22 cellular contexts compared by ENCODE assay signal in genomic region chr6:169977434-169978265, GRCh38.
DNase-seq lines count a peak whose midpoint lies in the region; TF ChIP-seq lines count a peak whose summit lies in the region.
"Had no signal": no experiment of that assay in that cellular context is flagged by ENCODE, and none has a peak within 500 bp of the region (broad histone marks: within the 10 kb centered on the region; RNA-seq: fewer than 3 reads in every experiment).

No MANE protein-coding gene starts in this region.

- no peaks in the 10 kb centered on the region for H3K79me2 ChIP-seq in mammary epithelial cell (ENCODE audit: insufficient read depth, low read length)
- H3K79me2 ChIP-seq in osteoblast (ENCODE audit: insufficient read depth, low read length): no peaks in the 10 kb centered on the region

- H3K4me1 ChIP-seq in mammary epithelial cell (ENCODE audit: insufficient read depth, low read length) (peaks cover 39% of the 10 kb centered on the region), osteoblast (ENCODE audit: insufficient read depth, low read length) (no peaks in the 10 kb centered on the region), tibial artery (no peaks in the 10 kb centered on the region)
- H3K4me1 ChIP-seq: Caco-2 had no signal

- H3K9me3 ChIP-seq in mammary epithelial cell (replicated peaks; ENCODE audit: insufficient read depth, low read length) (no peaks in the 10 kb centered on the region), osteoblast (ENCODE audit: low read depth, low read length) (no peaks in the 10 kb centered on the region), tibial artery (no peaks in the 10 kb centered on the region)
- H3K9me3 ChIP-seq: BLaER1, Caco-2 had no signal

- dilution Hi-C loops in mammary epithelial cell (cut with HindIII; ENCODE audit: low sequenced_read_pairs): no loop called here

- H3K36me3 Mint-ChIP-seq in MCF 10A (ENCODE audit: insufficient read depth, unreplicated experiment): no peaks in the 10 kb centered on the region
- no peaks in the 10 kb centered on the region for H3K36me3 Mint-ChIP-seq in glutamatergic neuron (ENCODE audit: unreplicated experiment)
- H3K36me3 Mint-ChIP-seq: CD4-positive, alpha-beta memory T cell had no signal

- no peak overlapping the region for H3K9ac ChIP-seq in mammary epithelial cell (ENCODE audit: insufficient read depth, low read length)
- H3K9ac ChIP-seq: BLaER1, GM23248, KMS-11 had no signal

- H3K27ac ChIP-seq in mammary epithelial cell (ENCODE audit: insufficient read depth, low read depth, low read length) (peak overlapping the region; percentile 55), osteoblast (ENCODE audit: low read depth, low read length) (no peak overlapping the region), tibial artery (no peak overlapping the region)
- H3K27ac ChIP-seq: 22Rv1, BLaER1, GM23248, KMS-11 had no signal

- in situ Hi-C loops in mammary epithelial cell (cut with MboI; ENCODE audit: low sequenced_read_pairs in 2 of 2) (loop anchor here in 1 of 2 donors (25.0 kb wide), 1 partner anchor 310 kb away; the partner anchor contains the start of gene DLL1), GM13977 (cut with MboI; ENCODE audit: low pct_unique_long_range_greater_than_20kb, low sequenced_read_pairs, unreplicated experiment) (no loop called here)

- BruUV-seq in mammary epithelial cell (replicated peaks; lab: Mats Ljungman, UMichigan) (no TSS peak), MCF 10A (replicated peaks; lab: Mats Ljungman, UMichigan) (no TSS peak)

- intact Hi-C loops in mammary epithelial cell (cut with micrococcal nuclease): loop anchor here (1.0 to 10.0 kb wide), 5 partner anchors 49 to 313 kb away; partner anchors contain the start of gene DLL1
- intact Hi-C loops in MCF 10A (cut with micrococcal nuclease): no loop called here
- intact Hi-C loops in tibial artery (cut with DNase I; ENCODE audit: low total_unique reads): no loop called here

- 93% methylated on average over 27 of the region's 28 CpGs for WGBS in mammary epithelial cell (ENCODE audit: low coverage, missing lambda C conversion rate)

- H3K27me3 ChIP-seq in mammary epithelial cell (ENCODE audit: insufficient read depth, low read length) (peaks cover 2% of the 10 kb centered on the region), osteoblast (ENCODE audit: insufficient read depth, low read length) (no peaks in the 10 kb centered on the region), tibial artery (peaks cover 0 to 21% of the 10 kb centered on the region in 2 donors)
- H3K27me3 ChIP-seq: BLaER1 had no signal

- H3K4me3 ChIP-seq in mammary epithelial cell (replicated peaks in 1 of 3; ENCODE audit: insufficient read depth in 1 of 3, low read depth in 2 of 3, low read length in 3 of 3) (no peak overlapping the region), osteoblast (ENCODE audit: insufficient read depth, low read length) (no peak overlapping the region), tibial artery (no peak overlapping the region)
- H3K4me3 ChIP-seq: BLaER1, GM12878, GM23248 had no signal

- H4K20me1 ChIP-seq in mammary epithelial cell (ENCODE audit: insufficient read depth, low read length): no peaks in the 10 kb centered on the region
- no peaks in the 10 kb centered on the region for H4K20me1 ChIP-seq in osteoblast (ENCODE audit: insufficient read depth, low read length)
- H4K20me1 ChIP-seq: BLaER1 had no signal

- H3K27ac Mint-ChIP-seq in MCF 10A (ENCODE audit: low read depth, unreplicated experiment) (no peak overlapping the region), glutamatergic neuron (ENCODE audit: unreplicated experiment) (no peak overlapping the region)
- H3K27ac Mint-ChIP-seq: CD4-positive, alpha-beta memory T cell; HFFc6 had no signal

- H3K4me2 ChIP-seq in mammary epithelial cell (ENCODE audit: insufficient read depth, low read depth, low read length): no peak overlapping the region
- H3K4me2 ChIP-seq in osteoblast (ENCODE audit: insufficient read depth, low read length): no peak overlapping the region
- H3K4me2 ChIP-seq: KMS-11 had no signal

- POLR2A ChIA-PET in MCF 10A (lab: Yijun Ruan, JAX): interaction anchor here (0.6 to 2.0 kb wide), 5 partner anchors 16 to 329 kb away, joined by 3 to 14 read pairs (median 7); partner anchors contain the start of gene FAM120B

- no peak for DNase-seq in mammary epithelial cell
- no peak for DNase-seq in MCF 10A (ENCODE audit: unreplicated experiment)
- peak; percentile 5 for DNase-seq in glutamatergic neuron
- DNase-seq in osteoblast (ENCODE audit: insufficient read length, low spot score, missing footprints): peak; percentile 44
- peak; percentile 9 to 34 for DNase-seq in tibial artery
- DNase-seq in T1000 (lab: John Stamatoyannopoulos, UW): no peak
- DNase-seq in GM13977 (ENCODE audit: low spot score): no peak
- no peak for DNase-seq in NCI-H1417 (lab: John Stamatoyannopoulos, UW)
- DNase-seq: ACHN; CD4-positive, alpha-beta memory T cell; DND-41; H9; HFFc6; NCI-H1105 treated with DMSO at 0.1 percent for 48 hours; NCI-H2081 treated with DMSO at 0.1 percent for 48 hours; NCI-H526 had no signal

- TF ChIP-seq CTCF in mammary epithelial cell (conservative IDR thresholded peaks at IDR 0.05 in 1 of 2, IDR thresholded peaks at IDR 0.05 in 1 of 2; ENCODE audit: extremely low read depth in 1 of 2, insufficient read depth in 1 of 2, low read depth in 1 of 2, low read length in 2 of 2) (no peak), MCF 10A (IDR thresholded peaks at IDR 0.05; ENCODE audit: unreplicated experiment) (no peak), glutamatergic neuron (IDR thresholded peaks at IDR 0.05; ENCODE audit: partially characterized antibody, unreplicated experiment) (no peak), osteoblast (IDR thresholded peaks at IDR 0.05; ENCODE audit: extremely low read depth, low read depth, low read length) (no peak), tibial artery (IDR thresholded peaks at IDR 0.05) (no peak), GM13977 (IDR thresholded peaks at IDR 0.05; ENCODE audit: extremely low read depth, insufficient read depth, missing control alignments) (no peak)

- CTCF ChIA-PET in mammary epithelial cell (lab: Charles Lee; ENCODE audit: low non-redundant PET) (no interaction called here), MCF 10A (lab: Yijun Ruan, JAX) (interaction anchor here (0.7 to 2.0 kb wide), 2 partner anchors 315 to 316 kb away, joined by 3 to 4 read pairs; no protein-coding TSS in a partner anchor)

- peaks cover 8% of the 10 kb centered on the region for H3K4me1 Mint-ChIP-seq in MCF 10A (ENCODE audit: insufficient read depth, unreplicated experiment)
- no peaks in the 10 kb centered on the region for H3K4me1 Mint-ChIP-seq in glutamatergic neuron (ENCODE audit: low read depth, unreplicated experiment)
- H3K4me1 Mint-ChIP-seq: CD4-positive, alpha-beta memory T cell had no signal

- no peak overlapping the region for H3K4me3 Mint-ChIP-seq in MCF 10A (ENCODE audit: unreplicated experiment)
- H3K4me3 Mint-ChIP-seq in glutamatergic neuron (ENCODE audit: unreplicated experiment): no peak overlapping the region
- H3K4me3 Mint-ChIP-seq: CD4-positive, alpha-beta memory T cell; H9; HFFc6 had no signal

- H3K9me3 Mint-ChIP-seq in MCF 10A (ENCODE audit: unreplicated experiment) (no peaks in the 10 kb centered on the region), glutamatergic neuron (ENCODE audit: unreplicated experiment) (peaks cover 1% of the 10 kb centered on the region)
- H3K9me3 Mint-ChIP-seq: CD4-positive, alpha-beta memory T cell; H9 had no signal

- H3K27me3 Mint-ChIP-seq in MCF 10A (ENCODE audit: insufficient read depth, unreplicated experiment) (peaks cover 18% of the 10 kb centered on the region), glutamatergic neuron (ENCODE audit: unreplicated experiment) (peaks cover 6% of the 10 kb centered on the region)

- H3K36me3 ChIP-seq in mammary epithelial cell (ENCODE audit: insufficient read depth, low read length) (no peaks in the 10 kb centered on the region), osteoblast (ENCODE audit: insufficient read depth, low read length) (no peaks in the 10 kb centered on the region), tibial artery (no peaks in the 10 kb centered on the region)
- H3K36me3 ChIP-seq: BLaER1 had no signal

- no peak overlapping the region for H2AFZ ChIP-seq in mammary epithelial cell (ENCODE audit: low read depth, low read length)
- no peak overlapping the region for H2AFZ ChIP-seq in osteoblast (ENCODE audit: low read length)
- H2AFZ ChIP-seq: GM23248 had no signal

Comparison
In these comparisons a context has a peak if more than half of its experiments do, and no peak if none do; other contexts are left out.
1. DNase-seq: peak in glutamatergic neuron (single experiment), osteoblast (single experiment) and tibial artery (2 of 2); none in mammary epithelial cell (single experiment), MCF 10A (single experiment), T1000 (single experiment), GM13977 (single experiment) and NCI-H1417 (0 of 3).